1 cellular context compared by ENCODE assay signal in genomic region chr3:111480091-111480490, GRCh38.
TF ChIP-seq lines count a peak whose summit lies in the region.

No MANE protein-coding gene starts in this region.

TF ChIP-seq in K562, 482 proteins besides CTCF, POLR2A, EP300 and RAD21 (continued from another document):
- TF ChIP-seq AFF4 (CRISPR knock-in tag; IDR thresholded peaks at IDR 0.05): no peak
- TF ChIP-seq DEAF1 (CRISPR knock-in tag; IDR thresholded peaks at IDR 0.05): no peak
- no peak for TF ChIP-seq ZNF740 (CRISPR knock-in tag; IDR thresholded peaks at IDR 0.05)
- TF ChIP-seq ZNF740 (tag; IDR thresholded peaks at IDR 0.05): peak in 1 of 2 experiments; percentile 92; a peak in 2 of 4 replicates
- TF ChIP-seq ZNF311 (CRISPR knock-in tag; IDR thresholded peaks at IDR 0.05): no peak
- no peak for TF ChIP-seq BRF1 (IDR thresholded peaks at IDR 0.05; ENCODE audit: borderline replicate concordance, extremely low read depth, insufficient read length)
- TF ChIP-seq ZNF639 (CRISPR knock-in tag; conservative IDR thresholded peaks at IDR 0.05 in 1 of 2, IDR thresholded peaks at IDR 0.05 in 1 of 2): peak in 1 of 2 experiments; percentile 84; a peak in 2 of 4 replicates
- no peak for TF ChIP-seq TAF1 (IDR thresholded peaks at IDR 0.05; ENCODE audit: control insufficient read depth, extremely low read depth, insufficient read depth, low read length, severe bottlenecking)
- no peak for TF ChIP-seq SMAD1 (IDR thresholded peaks at IDR 0.05; ENCODE audit: low read depth, low read length, partially characterized antibody)
- TF ChIP-seq CAMTA2 (CRISPR knock-in tag; conservative IDR thresholded peaks at IDR 0.05): no peak
- TF ChIP-seq SUPT5H (IDR thresholded peaks at IDR 0.05): no peak
- peak; percentile 70; the same call in 1 of the 2 replicates for TF ChIP-seq ZNF583 (CRISPR knock-in tag; IDR thresholded peaks at IDR 0.05)
- no peak for TF ChIP-seq ZMIZ1 (IDR thresholded peaks at IDR 0.05; ENCODE audit: low read depth in 2 of 2, low read length in 2 of 2)
- no peak for TF ChIP-seq RHOXF2B (CRISPR knock-in tag; conservative IDR thresholded peaks at IDR 0.05)
- TF ChIP-seq KLF6 (CRISPR knock-in tag; IDR thresholded peaks at IDR 0.05; ENCODE audit: borderline replicate concordance): peak; percentile 90
- TF ChIP-seq ZNF79 (CRISPR knock-in tag; IDR thresholded peaks at IDR 0.05; ENCODE audit: low read depth): peak; percentile 91
- no peak for TF ChIP-seq SIX5 (IDR thresholded peaks at IDR 0.05; ENCODE audit: borderline replicate concordance in 1 of 2, insufficient read depth in 1 of 2, low read depth in 1 of 2, low read length in 2 of 2)
- no peak for TF ChIP-seq GTF2F1 (IDR thresholded peaks at IDR 0.05; ENCODE audit: low read depth, low read length)
- no peak for TF ChIP-seq ZNF551 (CRISPR knock-in tag; IDR thresholded peaks at IDR 0.05)
- TF ChIP-seq MAX (CRISPR knock-in tag; IDR thresholded peaks at IDR 0.05): no peak
- no peak for TF ChIP-seq TAF9B (IDR thresholded peaks at IDR 0.05; ENCODE audit: partially characterized antibody)
- TF ChIP-seq ZNF695 (CRISPR knock-in tag; IDR thresholded peaks at IDR 0.05): no peak
- TF ChIP-seq ZKSCAN8 (CRISPR knock-in tag; IDR thresholded peaks at IDR 0.05): no peak
